8 cellular contexts compared by ENCODE assay signal in genomic region chr6:139291813-139292619, GRCh38. TPM values are rescaled to one million over a fixed set of nuclear protein-coding genes. Genes with fewer than 3 reads are reported as not detected.
A peak's percentile ranks its signal among the peaks of the same experiment; 100 is the strongest.
DNase-seq lines count a peak whose midpoint lies in the region; ATAC-seq and TF ChIP-seq lines count a peak whose summit lies in the region.

Gene TXLNB (minus strand): TSS chr6:139291998. CDS start chr6:139288899, 3,099 bp downstream.

- CTCF ChIA-PET in HEK293T (lab: Yijun Ruan, JAX): interaction anchor here (0.7 to 0.8 kb wide), 2 partner anchors 13 to 148 kb away, joined by 3 read pairs; no protein-coding TSS in a partner anchor

- H3K36me3 ChIP-seq in effector memory CD4-positive, alpha-beta T cell (ENCODE audit: control insufficient read depth, insufficient read depth, low read length): no peaks in the 10 kb centered on the region

- no peaks in the 10 kb centered on the region for H3K27me3 ChIP-seq in effector memory CD4-positive, alpha-beta T cell (replicated peaks; ENCODE audit: control insufficient read depth, insufficient read depth, low read length, poor library complexity, severe bottlenecking)

- no peaks in the 10 kb centered on the region for H3K9me3 ChIP-seq in effector memory CD4-positive, alpha-beta T cell (ENCODE audit: control insufficient read depth, low read length)

- ATAC-seq in GM18499 (IDR thresholded peaks at IDR 0.05; ENCODE audit: insufficient read depth, unreplicated experiment): peak; percentile 46

- H3K4me1 ChIP-seq in effector memory CD4-positive, alpha-beta T cell (ENCODE audit: control insufficient read depth, insufficient read depth, low read length, poor library complexity, severe bottlenecking): peaks cover 40% of the 10 kb centered on the region

- peak within 1 kb of the TSS; percentile 71 for H3K27ac ChIP-seq in effector memory CD4-positive, alpha-beta T cell (ENCODE audit: insufficient read depth, low read length, poor library complexity, severe bottlenecking)

- H3K4me3 ChIP-seq in effector memory CD4-positive, alpha-beta T cell (ENCODE audit: insufficient read depth, low read depth, low read length, poor library complexity, severe bottlenecking): peak within 1 kb of the TSS; percentile 17

- POLR2A ChIA-PET in HEK293T (lab: Yijun Ruan, JAX): interaction anchor here (1.0 kb wide), 1 partner anchor 10 kb away, joined by 3 read pairs; no protein-coding TSS in a partner anchor

- DNase-seq in HEK293T (ENCODE audit: extremely low spot score) (peak; percentile 57), NCI-H2081 treated with DMSO at 0.1 percent for 48 hours (lab: John Stamatoyannopoulos, UW) (peak; percentile 27), myocyte (ENCODE audit: low read depth) (peak; percentile 92), SW 1271 (lab: John Stamatoyannopoulos, UW) (no peak)
- peak; percentile 83 to 87 for DNase-seq in activated CD4-positive, alpha-beta T cell treated with anti-CD3 and anti-CD28 coated beads, Interleukin-2, amount 50 U/mL, for 48 hours
- peak; percentile 50 to 65 (median 55) for DNase-seq in effector memory CD4-positive, alpha-beta T cell
- DNase-seq in stimulated activated CD8-positive, alpha-beta memory T cell treated with anti-CD3 and anti-CD28 coated beads, Interleukin-7, amount 100 ng/mL, for 1 hour (ENCODE audit: low read depth in 2 of 2): peak; percentile 39 to 53

TF ChIP-seq in HEK293T, 16 proteins besides CTCF, POLR2A, EP300 and RAD21:
- TF ChIP-seq SUZ12 (IDR thresholded peaks at IDR 0.05): no peak
- TF ChIP-seq HDGF (IDR thresholded peaks at IDR 0.05; ENCODE audit: borderline replicate concordance): no peak
- 0 out of 2 replicates have a peak, but pooled peaks have one; percentile 4 for TF ChIP-seq CTBP1 (IDR thresholded peaks at IDR 0.05; ENCODE audit: borderline replicate concordance)
- peak; percentile 73 for TF ChIP-seq L3MBTL2 (conservative IDR thresholded peaks at IDR 0.05)

RNA-seq across cellular contexts. Expression of gene TXLNB, which starts in this region (rescaled TPM):
- total RNA-seq in myocyte: 65.8 and 77.7 TPM in 2 replicates
- 13.2 TPM for polyA plus RNA-seq in myocyte (2012)

Comparison
In these comparisons a context has a peak if more than half of its experiments do, and no peak if none do; other contexts are left out.
1. DNase-seq: peak in HEK293T (single experiment), NCI-H2081 treated with DMSO at 0.1 percent for 48 hours (single experiment), activated CD4-positive, alpha-beta T cell treated with anti-CD3 and anti-CD28 coated beads, Interleukin-2, amount 50 U/mL, for 48 hours (2 of 2), effector memory CD4-positive, alpha-beta T cell (3 of 3), myocyte (single experiment) and stimulated activated CD8-positive, alpha-beta memory T cell treated with anti-CD3 and anti-CD28 coated beads, Interleukin-7, amount 100 ng/mL, for 1 hour (2 of 2); none in SW 1271 (0 of 2).